ENCODE assay signal across 13 cellular contexts in genomic region chr13:43933378-43933777, GRCh38. TPM values are rescaled to one million over a fixed set of nuclear protein-coding genes. Genes with fewer than 3 reads are reported as not detected.
A peak's percentile ranks its signal among the peaks of the same experiment; 100 is the strongest.
DNase-seq lines count a peak whose midpoint lies in the region; ATAC-seq lines count a peak whose summit lies in the region.
"Had no signal": no experiment of that assay in that cellular context is flagged by ENCODE, and none has a peak within 500 bp of the region (broad histone marks: within the 10 kb centered on the region; RNA-seq: fewer than 3 reads in every experiment).

No MANE protein-coding gene starts in this region.

- H3K4me3 Mint-ChIP-seq in activated naive CD8-positive, alpha-beta T cell treated with anti-CD3 and anti-CD28 coated beads, Interleukin-2, amount 50 U/mL, for 24 hours = no peak overlapping the region
- H3K4me3 Mint-ChIP-seq in activated naive CD8-positive, alpha-beta T cell treated with anti-CD3 and anti-CD28 coated beads for 36 hours = no peak overlapping the region
- H3K4me3 Mint-ChIP-seq in activated T-cell treated with anti-CD3 and anti-CD28 coated beads, Interleukin-2, amount 50 U/mL, for 24 hours = no peak overlapping the region

- H3K4me1 Mint-ChIP-seq in activated naive CD8-positive, alpha-beta T cell treated with anti-CD3 and anti-CD28 coated beads, Interleukin-2, amount 50 U/mL, for 24 hours = no peaks in the 10 kb centered on the region
- no peaks in the 10 kb centered on the region for H3K4me1 Mint-ChIP-seq in activated naive CD8-positive, alpha-beta T cell treated with anti-CD3 and anti-CD28 coated beads for 36 hours
- H3K4me1 Mint-ChIP-seq in activated T-cell treated with anti-CD3 and anti-CD28 coated beads, Interleukin-2, amount 50 U/mL, for 24 hours (ENCODE audit: low read depth) = no peaks in the 10 kb centered on the region

- no peak for DNase-seq in activated naive CD8-positive, alpha-beta T cell treated with anti-CD3 and anti-CD28 coated beads, Interleukin-2, amount 50 U/mL, for 24 hours
- no peak for DNase-seq in activated naive CD8-positive, alpha-beta T cell treated with anti-CD3 and anti-CD28 coated beads for 36 hours
- no peak for DNase-seq in GF-D8 (lab: John Stamatoyannopoulos, UW)
- no peak for DNase-seq in NCI-H2107 treated with DMSO at 0.1 percent for 48 hours (lab: John Stamatoyannopoulos, UW; ENCODE audit: unreplicated experiment)
- no peak for DNase-seq in stimulated activated CD4-positive, alpha-beta T cell treated with anti-CD3 and anti-CD28 coated beads, Interleukin-4, amount 100 ng/mL, for 4 hours
- DNase-seq in activated T-cell treated with anti-CD3 and anti-CD28 coated beads, Interleukin-2, amount 50 U/mL, for 24 hours = no peak
- DNase-seq: 8988T; left colon; NCI-H1048; stimulated activated CD4-positive, alpha-beta T cell treated with anti-CD3 and anti-CD28 coated beads, Interleukin-4, amount 100 ng/mL, for 1 hour; T1000 had no signal

- no peak overlapping the region for H3K27ac Mint-ChIP-seq in activated naive CD8-positive, alpha-beta T cell treated with anti-CD3 and anti-CD28 coated beads, Interleukin-2, amount 50 U/mL, for 24 hours
- H3K27ac Mint-ChIP-seq in activated naive CD8-positive, alpha-beta T cell treated with anti-CD3 and anti-CD28 coated beads for 36 hours = no peak overlapping the region
- H3K27ac Mint-ChIP-seq in activated T-cell treated with anti-CD3 and anti-CD28 coated beads, Interleukin-2, amount 50 U/mL, for 24 hours = no peak overlapping the region

- no peaks in the 10 kb centered on the region for H3K9me3 Mint-ChIP-seq in activated naive CD8-positive, alpha-beta T cell treated with anti-CD3 and anti-CD28 coated beads, Interleukin-2, amount 50 U/mL, for 24 hours
- no peaks in the 10 kb centered on the region for H3K9me3 Mint-ChIP-seq in activated naive CD8-positive, alpha-beta T cell treated with anti-CD3 and anti-CD28 coated beads for 36 hours
- H3K9me3 Mint-ChIP-seq in activated T-cell treated with anti-CD3 and anti-CD28 coated beads, Interleukin-2, amount 50 U/mL, for 24 hours = no peaks in the 10 kb centered on the region

- peak; percentile 33 for ATAC-seq in activated naive CD8-positive, alpha-beta T cell treated with anti-CD3 and anti-CD28 coated beads, Interleukin-2, amount 50 U/mL, for 24 hours
- peak; percentile 100 for ATAC-seq in HG02588 (IDR thresholded peaks at IDR 0.05; ENCODE audit: unreplicated experiment)
- ATAC-seq in HG03354 (IDR thresholded peaks at IDR 0.05; ENCODE audit: poor library complexity, severe bottlenecking, unreplicated experiment) = peak; percentile 100
- ATAC-seq: left colon had no signal

- peaks cover 2% of the 10 kb centered on the region for H3K27me3 Mint-ChIP-seq in activated naive CD8-positive, alpha-beta T cell treated with anti-CD3 and anti-CD28 coated beads, Interleukin-2, amount 50 U/mL, for 24 hours
- no peaks in the 10 kb centered on the region for H3K27me3 Mint-ChIP-seq in activated naive CD8-positive, alpha-beta T cell treated with anti-CD3 and anti-CD28 coated beads for 36 hours
- H3K27me3 Mint-ChIP-seq in activated T-cell treated with anti-CD3 and anti-CD28 coated beads, Interleukin-2, amount 50 U/mL, for 24 hours = peaks cover 10% of the 10 kb centered on the region

- no peaks in the 10 kb centered on the region for H3K36me3 Mint-ChIP-seq in activated naive CD8-positive, alpha-beta T cell treated with anti-CD3 and anti-CD28 coated beads, Interleukin-2, amount 50 U/mL, for 24 hours (ENCODE audit: low read depth)
- no peaks in the 10 kb centered on the region for H3K36me3 Mint-ChIP-seq in activated naive CD8-positive, alpha-beta T cell treated with anti-CD3 and anti-CD28 coated beads for 36 hours
- no peaks in the 10 kb centered on the region for H3K36me3 Mint-ChIP-seq in activated T-cell treated with anti-CD3 and anti-CD28 coated beads, Interleukin-2, amount 50 U/mL, for 24 hours (ENCODE audit: low read depth)

RNA-seq across cellular contexts. Expression of gene LACC1, which starts 53.7 kb away (rescaled TPM):
- total RNA-seq in activated naive CD8-positive, alpha-beta T cell treated with anti-CD3 and anti-CD28 coated beads for 36 hours = 1 to 10 TPM; 4.5 to 5.1 TPM

RNA-seq across cellular contexts. Expression of gene CCDC122, which starts 53.8 kb away (rescaled TPM):
- 1 to 10 TPM; 2.1 to 2.5 TPM for total RNA-seq in activated naive CD8-positive, alpha-beta T cell treated with anti-CD3 and anti-CD28 coated beads for 36 hours

Comparison
In these comparisons a context has a peak if more than half of its experiments do, and no peak if none do; other contexts are left out.
1. ATAC-seq: peak in every context shown above with its lines; median percentile 100 in HG02588; 100 in HG03354; 33 in activated naive CD8-positive, alpha-beta T cell treated with anti-CD3 and anti-CD28 coated beads, Interleukin-2, amount 50 U/mL, for 24 hours.